8 cellular contexts compared by ENCODE assay signal in the genomic region with DNA sequence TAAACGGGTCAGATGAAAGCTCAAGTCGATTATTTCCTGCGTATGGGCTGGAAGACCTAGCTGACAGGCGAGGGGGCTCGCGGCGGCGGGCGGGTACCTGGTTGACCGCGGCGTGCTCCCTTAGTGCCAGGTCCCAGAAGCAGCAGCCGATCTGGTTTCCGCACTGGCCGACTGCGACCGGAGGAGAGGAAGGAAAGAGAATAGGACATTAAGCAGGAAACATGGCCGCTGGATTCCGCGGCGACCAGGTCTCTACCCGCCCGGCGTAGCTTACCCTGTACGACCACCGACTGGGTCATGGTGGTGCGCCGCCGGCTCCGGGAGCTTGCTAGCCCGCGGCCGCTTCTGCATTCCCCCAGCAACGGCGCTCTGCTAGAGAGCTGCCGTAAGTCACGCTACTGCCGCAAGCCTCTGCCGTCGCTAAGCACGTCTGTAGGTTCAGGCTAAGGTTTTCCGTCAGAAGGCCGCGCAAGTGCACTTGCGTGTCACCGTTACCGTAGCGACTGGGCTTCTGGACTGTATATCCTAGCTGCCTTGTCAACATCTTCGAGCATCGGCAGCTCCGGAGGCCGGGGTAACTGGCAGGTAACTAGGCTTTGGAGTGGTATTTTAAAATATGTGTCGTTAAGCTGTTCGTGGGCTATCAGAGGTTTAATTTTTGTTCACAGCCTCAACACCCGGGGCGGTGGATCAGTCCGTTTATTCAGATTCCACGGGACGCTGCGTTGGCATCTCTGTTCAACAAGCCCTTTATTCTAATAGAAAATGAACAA. TPM values are rescaled to one million over a fixed set of nuclear protein-coding genes. Genes with fewer than 3 reads are reported as not detected.
A peak's percentile ranks its signal among the peaks of the same experiment; 100 is the strongest.
DNase-seq lines count a peak whose midpoint lies in the region; ATAC-seq and TF ChIP-seq lines count a peak whose summit lies in the region.

A gene with protein sequence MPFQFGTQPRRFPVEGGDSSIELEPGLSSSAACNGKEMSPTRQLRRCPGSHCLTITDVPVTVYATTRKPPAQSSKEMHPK (plus strand): TSS at position 456 of the 773 bp plus-strand sequence. CDS start 11,693 bp downstream, outside the sequence.
A gene with protein sequence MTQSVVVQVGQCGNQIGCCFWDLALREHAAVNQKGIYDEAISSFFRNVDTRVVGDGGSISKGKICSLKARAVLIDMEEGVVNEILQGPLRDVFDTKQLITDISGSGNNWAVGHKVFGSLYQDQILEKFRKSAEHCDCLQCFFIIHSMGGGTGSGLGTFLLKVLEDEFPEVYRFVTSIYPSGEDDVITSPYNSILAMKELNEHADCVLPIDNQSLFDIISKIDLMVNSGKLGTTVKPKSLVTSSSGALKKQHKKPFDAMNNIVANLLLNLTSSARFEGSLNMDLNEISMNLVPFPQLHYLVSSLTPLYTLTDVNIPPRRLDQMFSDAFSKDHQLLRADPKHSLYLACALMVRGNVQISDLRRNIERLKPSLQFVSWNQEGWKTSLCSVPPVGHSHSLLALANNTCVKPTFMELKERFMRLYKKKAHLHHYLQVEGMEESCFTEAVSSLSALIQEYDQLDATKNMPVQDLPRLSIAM (minus strand): TSS at position 347 of the 773 bp plus-strand sequence. CDS start 48 bp downstream, at position 299.

- no peaks in the 10 kb centered on the region for H3K27me3 ChIP-seq in duodenal mucosa (ENCODE audit: control insufficient read depth in 1 of 2, insufficient read depth in 2 of 2, low read length in 2 of 2)
- H3K27me3 ChIP-seq in liver (ENCODE audit: control insufficient read depth in 4 of 4, insufficient read depth in 4 of 4, low read length in 3 of 4), result no peaks in the 10 kb centered on the region

- ATAC-seq in GM19328 (IDR thresholded peaks at IDR 0.05; ENCODE audit: unreplicated experiment) (peak; percentile 98), HG03469 (IDR thresholded peaks at IDR 0.05; ENCODE audit: unreplicated experiment) (peak; percentile 98)

- peak within 1 kb of the TSS; percentile 93 to 96 for H3K4me3 ChIP-seq in duodenal mucosa (ENCODE audit: low read depth in 1 of 2, low read length in 2 of 2)
- H3K4me3 ChIP-seq in liver (ENCODE audit: low read depth in 1 of 3, low read length in 3 of 3), result peak within 1 kb of the TSS; percentile 69 to 88 (median 85)

- H3K36me3 ChIP-seq in duodenal mucosa (ENCODE audit: control insufficient read depth in 1 of 2, insufficient read depth in 2 of 2, low read length in 2 of 2) (no peaks in the 10 kb centered on the region), liver (ENCODE audit: control insufficient read depth in 4 of 4, insufficient read depth in 3 of 4, low read depth in 1 of 4, low read length in 3 of 4) (peaks cover 0 to 11% (median 4%) of the 10 kb centered on the region in 4 donors)

- H3K9ac ChIP-seq in duodenal mucosa (ENCODE audit: low read depth in 1 of 2, low read length in 2 of 2), result peak within 1 kb of the TSS; percentile 80 to 88
- peak within 1 kb of the TSS; percentile 70 to 80 for H3K9ac ChIP-seq in liver (ENCODE audit: low read depth in 1 of 2, low read length in 2 of 2)

- TF ChIP-seq CTCF in C4-2B (conservative IDR thresholded peaks at IDR 0.05) (no peak), liver (IDR thresholded peaks at IDR 0.05; ENCODE audit: low read depth, low read length, missing input control) (no peak)

- no peaks in the 10 kb centered on the region for H3K9me3 ChIP-seq in duodenal mucosa (ENCODE audit: control insufficient read depth in 1 of 2, low read length in 2 of 2)
- H3K9me3 ChIP-seq in liver (ENCODE audit: control insufficient read depth in 4 of 4, low read length in 3 of 4), result no peaks in the 10 kb centered on the region

- peak; percentile 92 for DNase-seq in NCI-H526 treated with DMSO at 0.1 percent for 48 hours (lab: John Stamatoyannopoulos, UW)
- peak; percentile 88 for DNase-seq in activated CD4-positive, alpha-beta T cell treated with anti-CD3 and anti-CD28 coated beads, Interleukin-2, amount 50 U/mL, for 1 hour
- peak; percentile 91 for DNase-seq in stimulated activated CD4-positive, alpha-beta T cell treated with anti-CD3 and anti-CD28 coated beads, Interleukin-4, amount 100 ng/mL, for 24 hours

- peak; percentile 7 to 45 for TF ChIP-seq RAD21 in liver (IDR thresholded peaks at IDR 0.05)

- H3K4me1 ChIP-seq in duodenal mucosa (ENCODE audit: control insufficient read depth in 1 of 2, insufficient read depth in 2 of 2, low read length in 2 of 2), result peaks cover 5 to 8% of the 10 kb centered on the region in 2 donors
- peaks cover 0 to 23% (median 23%) of the 10 kb centered on the region in 4 donors for H3K4me1 ChIP-seq in liver (ENCODE audit: control insufficient read depth in 4 of 4, insufficient read depth in 4 of 4, low read length in 3 of 4)

- WGBS in liver, result under 1% methylated on average over 60 of the region's 60 CpGs

- H3K27ac ChIP-seq in C4-2B (peak within 1 kb of the TSS; percentile 71), duodenal mucosa (ENCODE audit: low read depth, low read length) (peak within 1 kb of the TSS; percentile 73), liver (ENCODE audit: low read depth in 1 of 2, low read length in 2 of 2) (peak within 1 kb of the TSS; percentile 62 to 80)

TF ChIP-seq in liver, 16 proteins besides CTCF, POLR2A, EP300 and RAD21:
- TF ChIP-seq TAF1 (conservative IDR thresholded peaks at IDR 0.05), result peak; percentile 83
- TF ChIP-seq, protein P1, sequence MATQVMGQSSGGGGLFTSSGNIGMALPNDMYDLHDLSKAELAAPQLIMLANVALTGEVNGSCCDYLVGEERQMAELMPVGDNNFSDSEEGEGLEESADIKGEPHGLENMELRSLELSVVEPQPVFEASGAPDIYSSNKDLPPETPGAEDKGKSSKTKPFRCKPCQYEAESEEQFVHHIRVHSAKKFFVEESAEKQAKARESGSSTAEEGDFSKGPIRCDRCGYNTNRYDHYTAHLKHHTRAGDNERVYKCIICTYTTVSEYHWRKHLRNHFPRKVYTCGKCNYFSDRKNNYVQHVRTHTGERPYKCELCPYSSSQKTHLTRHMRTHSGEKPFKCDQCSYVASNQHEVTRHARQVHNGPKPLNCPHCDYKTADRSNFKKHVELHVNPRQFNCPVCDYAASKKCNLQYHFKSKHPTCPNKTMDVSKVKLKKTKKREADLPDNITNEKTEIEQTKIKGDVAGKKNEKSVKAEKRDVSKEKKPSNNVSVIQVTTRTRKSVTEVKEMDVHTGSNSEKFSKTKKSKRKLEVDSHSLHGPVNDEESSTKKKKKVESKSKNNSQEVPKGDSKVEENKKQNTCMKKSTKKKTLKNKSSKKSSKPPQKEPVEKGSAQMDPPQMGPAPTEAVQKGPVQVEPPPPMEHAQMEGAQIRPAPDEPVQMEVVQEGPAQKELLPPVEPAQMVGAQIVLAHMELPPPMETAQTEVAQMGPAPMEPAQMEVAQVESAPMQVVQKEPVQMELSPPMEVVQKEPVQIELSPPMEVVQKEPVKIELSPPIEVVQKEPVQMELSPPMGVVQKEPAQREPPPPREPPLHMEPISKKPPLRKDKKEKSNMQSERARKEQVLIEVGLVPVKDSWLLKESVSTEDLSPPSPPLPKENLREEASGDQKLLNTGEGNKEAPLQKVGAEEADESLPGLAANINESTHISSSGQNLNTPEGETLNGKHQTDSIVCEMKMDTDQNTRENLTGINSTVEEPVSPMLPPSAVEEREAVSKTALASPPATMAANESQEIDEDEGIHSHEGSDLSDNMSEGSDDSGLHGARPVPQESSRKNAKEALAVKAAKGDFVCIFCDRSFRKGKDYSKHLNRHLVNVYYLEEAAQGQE (IDR thresholded peaks at IDR 0.05), result peak; percentile 28
- TF ChIP-seq, protein P2, sequence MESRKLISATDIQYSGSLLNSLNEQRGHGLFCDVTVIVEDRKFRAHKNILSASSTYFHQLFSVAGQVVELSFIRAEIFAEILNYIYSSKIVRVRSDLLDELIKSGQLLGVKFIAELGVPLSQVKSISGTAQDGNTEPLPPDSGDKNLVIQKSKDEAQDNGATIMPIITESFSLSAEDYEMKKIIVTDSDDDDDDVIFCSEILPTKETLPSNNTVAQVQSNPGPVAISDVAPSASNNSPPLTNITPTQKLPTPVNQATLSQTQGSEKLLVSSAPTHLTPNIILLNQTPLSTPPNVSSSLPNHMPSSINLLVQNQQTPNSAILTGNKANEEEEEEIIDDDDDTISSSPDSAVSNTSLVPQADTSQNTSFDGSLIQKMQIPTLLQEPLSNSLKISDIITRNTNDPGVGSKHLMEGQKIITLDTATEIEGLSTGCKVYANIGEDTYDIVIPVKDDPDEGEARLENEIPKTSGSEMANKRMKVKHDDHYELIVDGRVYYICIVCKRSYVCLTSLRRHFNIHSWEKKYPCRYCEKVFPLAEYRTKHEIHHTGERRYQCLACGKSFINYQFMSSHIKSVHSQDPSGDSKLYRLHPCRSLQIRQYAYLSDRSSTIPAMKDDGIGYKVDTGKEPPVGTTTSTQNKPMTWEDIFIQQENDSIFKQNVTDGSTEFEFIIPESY (IDR thresholded peaks at IDR 0.05), result no peak
- peak; percentile 24 to 80 for TF ChIP-seq EGR1 (IDR thresholded peaks at IDR 0.05; ENCODE audit: low read depth in 2 of 2)
- TF ChIP-seq HNF4A (conservative IDR thresholded peaks at IDR 0.05), result peak in 1 of 2 donors; percentile 36
- peak; percentile 91 for TF ChIP-seq YY1 (IDR thresholded peaks at IDR 0.05)
- TF ChIP-seq FOXA1 (IDR thresholded peaks at IDR 0.05), result no peak
- peak; percentile 42 for TF ChIP-seq SP1 (IDR thresholded peaks at IDR 0.05)
- TF ChIP-seq HNF4G (IDR thresholded peaks at IDR 0.05), result no peak
- TF ChIP-seq, protein P3, sequence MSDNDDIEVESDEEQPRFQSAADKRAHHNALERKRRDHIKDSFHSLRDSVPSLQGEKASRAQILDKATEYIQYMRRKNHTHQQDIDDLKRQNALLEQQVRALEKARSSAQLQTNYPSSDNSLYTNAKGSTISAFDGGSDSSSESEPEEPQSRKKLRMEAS (IDR thresholded peaks at IDR 0.05), result no peak
- TF ChIP-seq JUND (IDR thresholded peaks at IDR 0.05), result peak in 1 of 2 donors; percentile 19
- TF ChIP-seq, protein P4, sequence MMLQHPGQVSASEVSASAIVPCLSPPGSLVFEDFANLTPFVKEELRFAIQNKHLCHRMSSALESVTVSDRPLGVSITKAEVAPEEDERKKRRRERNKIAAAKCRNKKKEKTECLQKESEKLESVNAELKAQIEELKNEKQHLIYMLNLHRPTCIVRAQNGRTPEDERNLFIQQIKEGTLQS (IDR thresholded peaks at IDR 0.05), result no peak
- peak; percentile 60 to 73 for TF ChIP-seq RXRA (IDR thresholded peaks at IDR 0.05)
- TF ChIP-seq GABPA (IDR thresholded peaks at IDR 0.05 in 1 of 2, conservative IDR thresholded peaks at IDR 0.05 in 1 of 2), result peak in 1 of 2 donors; percentile 5
- peak; percentile 29 for TF ChIP-seq NR2F2 (IDR thresholded peaks at IDR 0.05)
- TF ChIP-seq FOXA2 (IDR thresholded peaks at IDR 0.05), result peak; percentile 13

RNA-seq across cellular contexts. Expression of the first gene that starts in this region (rescaled TPM):
- total RNA-seq in liver, result 1 to 10 TPM; 1.8 to 3.9 TPM
- polyA plus RNA-seq in liver, result 10 to 100 TPM; 10.3 to 13.8 TPM

RNA-seq across cellular contexts. Expression of the second gene that starts in this region (rescaled TPM):
- 10 to 100 TPM in 1 of 2 donors, 1 to 10 TPM in 1; 9.6 to 45.4 TPM for total RNA-seq in liver
- 10 to 100 TPM in 1 of 2 donors, 1 to 10 TPM in 1; 8.8 to 41.2 TPM for polyA plus RNA-seq in liver

Comparison
In these comparisons a context has a peak if more than half of its experiments do, and no peak if none do; other contexts are left out.
1. Peak in every context shown above with its lines: DNase-seq, ATAC-seq, H3K4me3 ChIP-seq and H3K27ac ChIP-seq.